Comparison of ENCODE assay signal across 20 cellular contexts in the genomic region with DNA sequence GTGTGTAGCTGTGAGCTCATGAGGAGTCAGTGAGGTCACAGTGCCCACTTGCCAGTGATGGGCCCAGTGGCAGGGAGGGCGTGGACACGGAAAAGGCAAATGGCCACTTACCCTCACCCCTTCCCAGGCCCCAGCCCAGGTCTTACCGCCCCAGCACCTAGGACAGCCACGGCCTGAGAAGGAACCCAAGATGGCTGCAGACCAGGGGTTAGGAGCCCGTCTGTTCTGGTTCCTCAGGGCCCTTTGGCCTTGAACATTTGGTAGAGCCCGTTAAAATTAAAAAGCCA.
DNase-seq lines count a peak whose midpoint lies in the region; ATAC-seq and TF ChIP-seq lines count a peak whose summit lies in the region.
"Had no signal": no experiment of that assay in that cellular context is flagged by ENCODE, and none has a peak within 500 bp of the region (broad histone marks: within the 10 kb centered on the region; RNA-seq: fewer than 3 reads in every experiment).

No MANE protein-coding gene starts in this region.

- TF ChIP-seq CTCF in coronary artery (IDR thresholded peaks at IDR 0.05), result no peak

- no peak overlapping the region for H3K27ac ChIP-seq in coronary artery
- H3K27ac ChIP-seq: RWPE1 had no signal

- peak; percentile 8 for DNase-seq in activated naive CD8-positive, alpha-beta T cell treated with anti-CD3 and anti-CD28 coated beads, Interleukin-2, amount 10 ng/mL, durations not matched to agents 7 days and 5 days
- no peak for DNase-seq in activated naive CD8-positive, alpha-beta T cell treated with anti-CD3 and anti-CD28 coated beads, Interleukin-2, amount 50 U/mL, for 24 hours
- DNase-seq in coronary artery (ENCODE audit: low spot score), result peak; percentile 67
- peak; percentile 72 for DNase-seq in mesenteric fat pad (ENCODE audit: low spot score)
- DNase-seq in ureter (ENCODE audit: low spot score), result peak; percentile 34
- no peak for DNase-seq in NOMO-1 treated with dmso at 0.1 percent for 144 hours (lab: John Stamatoyannopoulos, UW; ENCODE audit: unreplicated experiment)
- no peak for DNase-seq in midbrain (lab: John Stamatoyannopoulos, UW)
- DNase-seq in stimulated activated naive B cell treated with anti-CD40 and anti-IgM and Interleukin-4, amounts not matched to agents 10 μg/mL and 1 μg/mL and 100 μg/mL, for 72 hours, result no peak
- DNase-seq: CD4-positive, CD25-positive, alpha-beta regulatory T cell; DMS79; NCI-H1092 treated with DMSO at 0.1 percent for 48 hours; NCI-H146; NCI-H2029; NCI-H2227 treated with DMSO at 0.1 percent for 48 hours; NCI-H510A; NCI-H748 treated with DMSO at 0.1 percent for 48 hours; SIG-M5 had no signal

- H3K4me1 Mint-ChIP-seq in activated naive CD8-positive, alpha-beta T cell treated with anti-CD3 and anti-CD28 coated beads, Interleukin-2, amount 10 ng/mL, durations not matched to agents 7 days and 5 days, result no peaks in the 10 kb centered on the region
- no peaks in the 10 kb centered on the region for H3K4me1 Mint-ChIP-seq in activated naive CD8-positive, alpha-beta T cell treated with anti-CD3 and anti-CD28 coated beads, Interleukin-2, amount 50 U/mL, for 24 hours
- H3K4me1 Mint-ChIP-seq in stimulated activated naive B cell treated with anti-CD40 and anti-IgM and Interleukin-4, amounts not matched to agents 10 μg/mL and 1 μg/mL and 100 μg/mL, for 72 hours, result no peaks in the 10 kb centered on the region
- H3K4me1 Mint-ChIP-seq: CD4-positive, CD25-positive, alpha-beta regulatory T cell had no signal

- no peaks in the 10 kb centered on the region for H3K36me3 Mint-ChIP-seq in activated naive CD8-positive, alpha-beta T cell treated with anti-CD3 and anti-CD28 coated beads, Interleukin-2, amount 10 ng/mL, durations not matched to agents 7 days and 5 days
- peaks cover 2% of the 10 kb centered on the region for H3K36me3 Mint-ChIP-seq in activated naive CD8-positive, alpha-beta T cell treated with anti-CD3 and anti-CD28 coated beads, Interleukin-2, amount 50 U/mL, for 24 hours (ENCODE audit: low read depth)
- H3K36me3 Mint-ChIP-seq in stimulated activated naive B cell treated with anti-CD40 and anti-IgM and Interleukin-4, amounts not matched to agents 10 μg/mL and 1 μg/mL and 100 μg/mL, for 72 hours, result peaks cover 3 to 10% of the 10 kb centered on the region in 2 donors
- H3K36me3 Mint-ChIP-seq: CD4-positive, CD25-positive, alpha-beta regulatory T cell had no signal

- ATAC-seq in activated naive CD8-positive, alpha-beta T cell treated with anti-CD3 and anti-CD28 coated beads, Interleukin-2, amount 10 ng/mL, durations not matched to agents 7 days and 5 days (ENCODE audit: low read depth), result no peak
- ATAC-seq in activated naive CD8-positive, alpha-beta T cell treated with anti-CD3 and anti-CD28 coated beads, Interleukin-2, amount 50 U/mL, for 24 hours, result no peak
- no peak for ATAC-seq in stimulated activated naive B cell treated with anti-CD40 and anti-IgM and Interleukin-4, amounts not matched to agents 10 μg/mL and 1 μg/mL and 100 μg/mL, for 72 hours (replicated peaks)
- ATAC-seq: K562 had no signal

- no peak overlapping the region for H3K4me3 ChIP-seq in coronary artery
- H3K4me3 ChIP-seq: HAP-1, K562 had no signal

- POLR2A ChIA-PET in activated naive CD8-positive, alpha-beta T cell treated with anti-CD3 and anti-CD28 coated beads, Interleukin-2, amount 10 ng/mL, durations not matched to agents 7 days and 5 days (lab: Charles Lee), result no interaction called here

- H3K27me3 Mint-ChIP-seq in activated naive CD8-positive, alpha-beta T cell treated with anti-CD3 and anti-CD28 coated beads, Interleukin-2, amount 10 ng/mL, durations not matched to agents 7 days and 5 days, result no peaks in the 10 kb centered on the region
- H3K27me3 Mint-ChIP-seq in activated naive CD8-positive, alpha-beta T cell treated with anti-CD3 and anti-CD28 coated beads, Interleukin-2, amount 50 U/mL, for 24 hours, result no peaks in the 10 kb centered on the region
- no peaks in the 10 kb centered on the region for H3K27me3 Mint-ChIP-seq in stimulated activated naive B cell treated with anti-CD40 and anti-IgM and Interleukin-4, amounts not matched to agents 10 μg/mL and 1 μg/mL and 100 μg/mL, for 72 hours
- H3K27me3 Mint-ChIP-seq: CD4-positive, CD25-positive, alpha-beta regulatory T cell had no signal

- no peaks in the 10 kb centered on the region for H3K9me3 Mint-ChIP-seq in activated naive CD8-positive, alpha-beta T cell treated with anti-CD3 and anti-CD28 coated beads, Interleukin-2, amount 10 ng/mL, durations not matched to agents 7 days and 5 days
- H3K9me3 Mint-ChIP-seq in activated naive CD8-positive, alpha-beta T cell treated with anti-CD3 and anti-CD28 coated beads, Interleukin-2, amount 50 U/mL, for 24 hours, result no peaks in the 10 kb centered on the region
- H3K9me3 Mint-ChIP-seq in stimulated activated naive B cell treated with anti-CD40 and anti-IgM and Interleukin-4, amounts not matched to agents 10 μg/mL and 1 μg/mL and 100 μg/mL, for 72 hours, result no peaks in the 10 kb centered on the region
- H3K9me3 Mint-ChIP-seq: CD4-positive, CD25-positive, alpha-beta regulatory T cell had no signal

- H3K4me3 Mint-ChIP-seq in activated naive CD8-positive, alpha-beta T cell treated with anti-CD3 and anti-CD28 coated beads, Interleukin-2, amount 10 ng/mL, durations not matched to agents 7 days and 5 days, result no peak overlapping the region
- no peak overlapping the region for H3K4me3 Mint-ChIP-seq in activated naive CD8-positive, alpha-beta T cell treated with anti-CD3 and anti-CD28 coated beads, Interleukin-2, amount 50 U/mL, for 24 hours
- H3K4me3 Mint-ChIP-seq in stimulated activated naive B cell treated with anti-CD40 and anti-IgM and Interleukin-4, amounts not matched to agents 10 μg/mL and 1 μg/mL and 100 μg/mL, for 72 hours, result no peak overlapping the region
- H3K4me3 Mint-ChIP-seq: CD4-positive, CD25-positive, alpha-beta regulatory T cell had no signal

- no peak overlapping the region for H3K27ac Mint-ChIP-seq in activated naive CD8-positive, alpha-beta T cell treated with anti-CD3 and anti-CD28 coated beads, Interleukin-2, amount 10 ng/mL, durations not matched to agents 7 days and 5 days
- H3K27ac Mint-ChIP-seq in activated naive CD8-positive, alpha-beta T cell treated with anti-CD3 and anti-CD28 coated beads, Interleukin-2, amount 50 U/mL, for 24 hours, result no peak overlapping the region
- no peak overlapping the region for H3K27ac Mint-ChIP-seq in stimulated activated naive B cell treated with anti-CD40 and anti-IgM and Interleukin-4, amounts not matched to agents 10 μg/mL and 1 μg/mL and 100 μg/mL, for 72 hours
- H3K27ac Mint-ChIP-seq: CD4-positive, CD25-positive, alpha-beta regulatory T cell had no signal

Comparison
In these comparisons a context has a peak if more than half of its experiments do, and no peak if none do; other contexts are left out.
1. DNase-seq: peak in activated naive CD8-positive, alpha-beta T cell treated with anti-CD3 and anti-CD28 coated beads, Interleukin-2, amount 10 ng/mL, durations not matched to agents 7 days and 5 days (single experiment), coronary artery (single experiment), mesenteric fat pad (single experiment) and ureter (single experiment); none in activated naive CD8-positive, alpha-beta T cell treated with anti-CD3 and anti-CD28 coated beads, Interleukin-2, amount 50 U/mL, for 24 hours (single experiment), NOMO-1 treated with dmso at 0.1 percent for 144 hours (single experiment), midbrain (single experiment) and stimulated activated naive B cell treated with anti-CD40 and anti-IgM and Interleukin-4, amounts not matched to agents 10 μg/mL and 1 μg/mL and 100 μg/mL, for 72 hours (single experiment).